ENCODE assay signal across 11 cellular contexts in genomic region chr5:139131881-139132480, GRCh38.
DNase-seq lines count a peak whose midpoint lies in the region; ATAC-seq lines count a peak whose summit lies in the region.
"Had no signal": no experiment of that assay in that cellular context is flagged by ENCODE, and none has a peak within 500 bp of the region (broad histone marks: within the 10 kb centered on the region; RNA-seq: fewer than 3 reads in every experiment).

No MANE protein-coding gene starts in this region.

- no peaks in the 10 kb centered on the region for H3K9me3 ChIP-seq in skeletal muscle tissue (ENCODE audit: control insufficient read depth in 3 of 3, low read length in 3 of 3)

- H3K9ac ChIP-seq in skeletal muscle tissue (ENCODE audit: low read depth in 1 of 3, low read length in 3 of 3), result peak overlapping the region; percentile 65 to 85 (median 77)

- DNase-seq in Kasumi-1 (lab: John Stamatoyannopoulos, UW), result peak; percentile 31 to 33
- DNase-seq in caudate nucleus (lab: John Stamatoyannopoulos, UW), result peak in 1 of 61 donors; percentile 31
- DNase-seq in left kidney (ENCODE audit: low read depth, low spot score), result peak; percentile 43
- DNase-seq in dermis blood vessel endothelial cell, result no peak
- no peak for DNase-seq in GM03348 (ENCODE audit: low spot score)
- DNase-seq in activated effector memory CD4-positive, alpha-beta T cell treated with Interleukin-2 at 50 U/mL for 16 hours, result no peak
- DNase-seq: activated effector memory CD4-positive, alpha-beta T cell treated with anti-CD3 and anti-CD28 coated beads, Interleukin-2, amount 50 U/mL, for 16 hours; CD4-positive, alpha-beta T cell; stimulated activated CD4-positive, alpha-beta T cell treated with anti-CD3 and anti-CD28 coated beads, Interleukin-15, amount 100 ng/mL, for 24 hours had no signal

- peak overlapping the region; percentile 89 for H3K27ac ChIP-seq in caudate nucleus (ENCODE audit: low read depth, low read length)
- peak overlapping the region; percentile 95 for H3K27ac ChIP-seq in skeletal muscle tissue (ENCODE audit: low read depth, low read length)

- no peaks in the 10 kb centered on the region for H3K27me3 ChIP-seq in skeletal muscle tissue (ENCODE audit: control insufficient read depth in 3 of 3, insufficient read depth in 3 of 3, low read length in 3 of 3)

- peaks cover 25 to 48% (median 32%) of the 10 kb centered on the region in 3 donors for H3K4me1 ChIP-seq in skeletal muscle tissue (ENCODE audit: control insufficient read depth in 3 of 3, insufficient read depth in 3 of 3, low read length in 3 of 3)

- H3K4me3 ChIP-seq in skeletal muscle tissue (ENCODE audit: low read length in 3 of 3), result peak overlapping the region; percentile 17 to 73 (median 67)

- no peaks in the 10 kb centered on the region for H3K36me3 ChIP-seq in skeletal muscle tissue (ENCODE audit: control insufficient read depth in 3 of 3, insufficient read depth in 3 of 3, low read length in 3 of 3)

- ATAC-seq in GM21723 (IDR thresholded peaks at IDR 0.05; ENCODE audit: unreplicated experiment), result no peak

Comparison
In these comparisons a context has a peak if more than half of its experiments do, and no peak if none do; other contexts are left out.
1. DNase-seq: peak in Kasumi-1 (2 of 2) and left kidney (single experiment); none in dermis blood vessel endothelial cell (single experiment), GM03348 (single experiment) and activated effector memory CD4-positive, alpha-beta T cell treated with Interleukin-2 at 50 U/mL for 16 hours (single experiment).